In the genomic region with DNA sequence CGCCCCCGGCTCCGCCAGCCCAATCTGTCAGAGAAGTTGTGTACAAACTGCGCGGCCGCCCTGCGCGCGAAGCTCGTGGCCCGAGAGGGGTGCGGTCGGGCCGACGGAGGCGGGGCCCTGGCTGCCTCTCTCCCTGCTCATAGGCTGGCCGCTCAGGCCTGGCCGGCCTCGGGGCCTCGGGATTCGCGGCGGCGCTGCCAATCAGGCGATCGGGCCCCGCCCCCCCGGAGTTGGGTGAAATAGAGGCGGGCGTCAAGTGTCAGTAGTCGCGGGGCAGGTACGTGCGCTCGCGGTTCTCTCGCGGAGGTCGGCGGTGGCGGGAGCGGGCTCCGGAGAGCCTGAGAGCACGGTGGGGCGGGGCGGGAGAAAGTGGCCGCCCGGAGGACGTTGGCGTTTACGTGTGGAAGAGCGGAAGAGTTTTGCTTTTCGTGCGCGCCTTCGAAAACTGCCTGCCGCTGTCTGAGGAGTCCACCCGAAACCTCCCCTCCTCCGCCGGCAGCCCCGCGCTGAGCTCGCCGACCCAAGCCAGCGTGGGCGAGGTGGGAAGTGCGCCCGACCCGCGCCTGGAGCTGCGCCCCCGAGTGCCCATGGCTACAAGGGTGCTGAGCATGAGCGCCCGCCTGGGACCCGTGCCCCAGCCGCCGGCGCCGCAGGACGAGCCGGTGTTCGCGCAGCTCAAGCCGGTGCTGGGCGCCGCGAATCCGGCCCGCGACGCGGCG, we compare ENCODE assay signal across 8 cellular contexts. TPM values are rescaled to one million over a fixed set of nuclear protein-coding genes. Genes with fewer than 3 reads are reported as not detected.
DNase-seq lines count a peak whose midpoint lies in the region; ATAC-seq and TF ChIP-seq lines count a peak whose summit lies in the region.

A gene (plus strand): TSS at position 265 of the 719 bp plus-strand sequence. CDS start 323 bp downstream, at position 588.

- peaks cover 6% of the 10 kb centered on the region for H3K36me3 Mint-ChIP-seq in T-helper 17 cell (ENCODE audit: low read depth)

- peaks cover 8% of the 10 kb centered on the region for H3K4me1 Mint-ChIP-seq in T-helper 17 cell

- peak within 1 kb of the TSS; percentile 68 to 72 for H3K27ac ChIP-seq in ascending aorta
- H3K27ac ChIP-seq in rectal smooth muscle tissue (ENCODE audit: low read depth, low read length) = peak within 1 kb of the TSS; percentile 60

- no peaks in the 10 kb centered on the region for H3K36me3 ChIP-seq in ascending aorta
- H3K36me3 ChIP-seq in rectal smooth muscle tissue (ENCODE audit: control insufficient read depth, insufficient read depth, low read length) = no peaks in the 10 kb centered on the region

- H3K9me3 ChIP-seq in T-helper 17 cell (ENCODE audit: control insufficient read depth, low read length, poor library complexity, severe bottlenecking) (no peaks in the 10 kb centered on the region), ascending aorta (no peaks in the 10 kb centered on the region)

- no peak for TF ChIP-seq CTCF in ascending aorta (IDR thresholded peaks at IDR 0.05)

- peak within 1 kb of the TSS; percentile 87 to 96 for H3K4me3 ChIP-seq in ascending aorta
- peak within 1 kb of the TSS; percentile 87 for H3K4me3 ChIP-seq in rectal smooth muscle tissue (ENCODE audit: low read length)

- H3K27ac Mint-ChIP-seq in T-helper 17 cell = no peak within 1 kb of the TSS

- peak; percentile 66 for TF ChIP-seq POLR2A in GM15510 (IDR thresholded peaks at IDR 0.05; ENCODE audit: borderline replicate concordance, extremely low read depth, insufficient read length)

- H3K27me3 Mint-ChIP-seq in T-helper 17 cell = peaks cover 22% of the 10 kb centered on the region

- peak within 1 kb of the TSS; percentile 96 for H3K4me3 Mint-ChIP-seq in T-helper 17 cell

- intact Hi-C loops in ascending aorta (cut with DNase I) = loop anchor here (1.0 to 10.0 kb wide), 4 partner anchors 158 to 332 kb away; a partner anchor contains a TSS

- H3K27me3 ChIP-seq in ascending aorta = no peaks in the 10 kb centered on the region
- H3K27me3 ChIP-seq in rectal smooth muscle tissue (ENCODE audit: control insufficient read depth, insufficient read depth, low read length) = no peaks in the 10 kb centered on the region

- DNase-seq in NCI-H1436 (lab: John Stamatoyannopoulos, UW) = peak; percentile 97
- peak; percentile 90 to 95 (median 93) for DNase-seq in T-helper 17 cell
- peak; percentile 93 to 99 for DNase-seq in ascending aorta (ENCODE audit: low spot score in 2 of 2)
- DNase-seq in hepatic stellate cell (ENCODE audit: low spot score) = peak; percentile 98
- no peak for DNase-seq in AML-193 (lab: John Stamatoyannopoulos, UW)

- H3K4me1 ChIP-seq in ascending aorta = no peaks in the 10 kb centered on the region
- no peaks in the 10 kb centered on the region for H3K4me1 ChIP-seq in rectal smooth muscle tissue (ENCODE audit: control insufficient read depth, insufficient read depth, low read length)

- H3K9ac ChIP-seq in rectal smooth muscle tissue (ENCODE audit: low read length) = peak within 1 kb of the TSS; percentile 32

- peak; percentile 95 for ATAC-seq in HG02852 (IDR thresholded peaks at IDR 0.05; ENCODE audit: unreplicated experiment)
- ATAC-seq in T-helper 17 cell = peak; percentile 98

RNA-seq across cellular contexts. Expression of the gene that starts here (rescaled TPM):
- total RNA-seq in T-helper 17 cell = 1 to 10 TPM; 3.1 to 3.7 TPM
- 1.3 TPM for total RNA-seq in ascending aorta

Comparison
In these comparisons a context has a peak if more than half of its experiments do, and no peak if none do; other contexts are left out.
1. DNase-seq: peak in NCI-H1436 (single experiment), T-helper 17 cell (3 of 3), ascending aorta (2 of 2) and hepatic stellate cell (single experiment); none in AML-193 (0 of 2).